ENCODE assay signal across 1 cellular context in genomic region chr9:106653111-106653697, GRCh38.
TF ChIP-seq lines count a peak whose summit lies in the region.

No MANE protein-coding gene starts in this region.

TF ChIP-seq in H1, 55 proteins besides CTCF, POLR2A, EP300 and RAD21 (continued from another document):
- TF ChIP-seq CHD7 (IDR thresholded peaks at IDR 0.05; ENCODE audit: insufficient replicate concordance, low read length) (no peak), BACH1 (IDR thresholded peaks at IDR 0.05; ENCODE audit: low read length) (no peak), RNF2 (IDR thresholded peaks at IDR 0.05; ENCODE audit: borderline replicate concordance, low read depth, low read length, missing control alignments, poor library complexity, severe bottlenecking) (no peak), SP4 (IDR thresholded peaks at IDR 0.05; ENCODE audit: low read length) (no peak), KDM4A (IDR thresholded peaks at IDR 0.05; ENCODE audit: low read depth, low read length, severe bottlenecking) (no peak), CHD2 (IDR thresholded peaks at IDR 0.05; ENCODE audit: low read length) (no peak), CHD1 (IDR thresholded peaks at IDR 0.05; ENCODE audit: low read depth, low read length) (no peak), KDM1A (IDR thresholded peaks at IDR 0.05; ENCODE audit: borderline replicate concordance, low read length) (no peak), KDM5A (IDR thresholded peaks at IDR 0.05; ENCODE audit: low read length) (no peak), EGR1 (IDR thresholded peaks at IDR 0.05; ENCODE audit: borderline replicate concordance, low read depth, low read length) (no peak)
TF ChIP-seq in H1: peak in this region for 0.
